1 cellular context compared by ENCODE assay signal in genomic region chr9:22008662-22009562, GRCh38.
TF ChIP-seq lines count a peak whose summit lies in the region.

Gene CDKN2B (minus strand): TSS chr9:22009305. CDS start chr9:22008953, 352 bp downstream.

TF ChIP-seq in GM12878, 131 proteins besides CTCF, POLR2A, EP300 and RAD21 (continued from another document and continues in another):
- TF ChIP-seq, protein P1, sequence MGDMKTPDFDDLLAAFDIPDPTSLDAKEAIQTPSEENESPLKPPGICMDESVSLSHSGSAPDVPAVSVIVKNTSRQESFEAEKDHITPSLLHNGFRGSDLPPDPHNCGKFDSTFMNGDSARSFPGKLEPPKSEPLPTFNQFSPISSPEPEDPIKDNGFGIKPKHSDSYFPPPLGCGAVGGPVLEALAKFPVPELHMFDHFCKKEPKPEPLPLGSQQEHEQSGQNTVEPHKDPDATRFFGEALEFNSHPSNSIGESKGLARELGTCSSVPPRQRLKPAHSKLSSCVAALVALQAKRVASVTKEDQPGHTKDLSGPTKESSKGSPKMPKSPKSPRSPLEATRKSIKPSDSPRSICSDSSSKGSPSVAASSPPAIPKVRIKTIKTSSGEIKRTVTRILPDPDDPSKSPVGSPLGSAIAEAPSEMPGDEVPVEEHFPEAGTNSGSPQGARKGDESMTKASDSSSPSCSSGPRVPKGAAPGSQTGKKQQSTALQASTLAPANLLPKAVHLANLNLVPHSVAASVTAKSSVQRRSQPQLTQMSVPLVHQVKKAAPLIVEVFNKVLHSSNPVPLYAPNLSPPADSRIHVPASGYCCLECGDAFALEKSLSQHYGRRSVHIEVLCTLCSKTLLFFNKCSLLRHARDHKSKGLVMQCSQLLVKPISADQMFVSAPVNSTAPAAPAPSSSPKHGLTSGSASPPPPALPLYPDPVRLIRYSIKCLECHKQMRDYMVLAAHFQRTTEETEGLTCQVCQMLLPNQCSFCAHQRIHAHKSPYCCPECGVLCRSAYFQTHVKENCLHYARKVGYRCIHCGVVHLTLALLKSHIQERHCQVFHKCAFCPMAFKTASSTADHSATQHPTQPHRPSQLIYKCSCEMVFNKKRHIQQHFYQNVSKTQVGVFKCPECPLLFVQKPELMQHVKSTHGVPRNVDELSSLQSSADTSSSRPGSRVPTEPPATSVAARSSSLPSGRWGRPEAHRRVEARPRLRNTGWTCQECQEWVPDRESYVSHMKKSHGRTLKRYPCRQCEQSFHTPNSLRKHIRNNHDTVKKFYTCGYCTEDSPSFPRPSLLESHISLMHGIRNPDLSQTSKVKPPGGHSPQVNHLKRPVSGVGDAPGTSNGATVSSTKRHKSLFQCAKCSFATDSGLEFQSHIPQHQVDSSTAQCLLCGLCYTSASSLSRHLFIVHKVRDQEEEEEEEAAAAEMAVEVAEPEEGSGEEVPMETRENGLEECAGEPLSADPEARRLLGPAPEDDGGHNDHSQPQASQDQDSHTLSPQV (IDR thresholded peaks at IDR 0.05): no peak
- TF ChIP-seq, protein P2, sequence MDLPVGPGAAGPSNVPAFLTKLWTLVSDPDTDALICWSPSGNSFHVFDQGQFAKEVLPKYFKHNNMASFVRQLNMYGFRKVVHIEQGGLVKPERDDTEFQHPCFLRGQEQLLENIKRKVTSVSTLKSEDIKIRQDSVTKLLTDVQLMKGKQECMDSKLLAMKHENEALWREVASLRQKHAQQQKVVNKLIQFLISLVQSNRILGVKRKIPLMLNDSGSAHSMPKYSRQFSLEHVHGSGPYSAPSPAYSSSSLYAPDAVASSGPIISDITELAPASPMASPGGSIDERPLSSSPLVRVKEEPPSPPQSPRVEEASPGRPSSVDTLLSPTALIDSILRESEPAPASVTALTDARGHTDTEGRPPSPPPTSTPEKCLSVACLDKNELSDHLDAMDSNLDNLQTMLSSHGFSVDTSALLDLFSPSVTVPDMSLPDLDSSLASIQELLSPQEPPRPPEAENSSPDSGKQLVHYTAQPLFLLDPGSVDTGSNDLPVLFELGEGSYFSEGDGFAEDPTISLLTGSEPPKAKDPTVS (IDR thresholded peaks at IDR 0.05; ENCODE audit: low read depth, low read length): no peak
- TF ChIP-seq RAD51 (IDR thresholded peaks at IDR 0.05): no peak
- no peak for TF ChIP-seq ZNF687 (IDR thresholded peaks at IDR 0.05)
- no peak for TF ChIP-seq ASH2L (IDR thresholded peaks at IDR 0.05; ENCODE audit: borderline replicate concordance, low read depth)
- TF ChIP-seq, protein P3, sequence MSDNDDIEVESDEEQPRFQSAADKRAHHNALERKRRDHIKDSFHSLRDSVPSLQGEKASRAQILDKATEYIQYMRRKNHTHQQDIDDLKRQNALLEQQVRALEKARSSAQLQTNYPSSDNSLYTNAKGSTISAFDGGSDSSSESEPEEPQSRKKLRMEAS (IDR thresholded peaks at IDR 0.05; ENCODE audit: low read depth, low read length): no peak
- TF ChIP-seq POLR2AphosphoS5 (IDR thresholded peaks at IDR 0.05; ENCODE audit: low read length): peak; percentile 52; the same call in 1 of the 2 replicates
- no peak for TF ChIP-seq BACH1 (IDR thresholded peaks at IDR 0.05; ENCODE audit: borderline replicate concordance)
- TF ChIP-seq TCF3 (IDR thresholded peaks at IDR 0.05; ENCODE audit: borderline replicate concordance, insufficient read depth, low read depth, low read length): no peak
- no peak for TF ChIP-seq NFYA (IDR thresholded peaks at IDR 0.05; ENCODE audit: borderline replicate concordance, low read depth, low read length)
- TF ChIP-seq MLLT1 (IDR thresholded peaks at IDR 0.05): 0 out of 2 replicates have a peak, but pooled peaks have one; percentile 14
- no peak for TF ChIP-seq ZBED1 (IDR thresholded peaks at IDR 0.05; ENCODE audit: borderline replicate concordance)
- TF ChIP-seq FOXM1 (IDR thresholded peaks at IDR 0.05; ENCODE audit: low read depth, low read length): no peak; the same call in 1 of the 2 replicates
- TF ChIP-seq CEBPB (IDR thresholded peaks at IDR 0.05; ENCODE audit: borderline replicate concordance in 1 of 2, low read depth in 2 of 2, low read length in 2 of 2): no peak
- no peak for TF ChIP-seq TAF1 (IDR thresholded peaks at IDR 0.05; ENCODE audit: borderline replicate concordance, low read depth, low read length)
- 0 out of 4 replicates have a peak, but pooled peaks have one; percentile 39 to 50 for TF ChIP-seq IKZF2 (IDR thresholded peaks at IDR 0.05)
- peak; percentile 54; the same call in 1 of the 2 replicates for TF ChIP-seq TCF12 (IDR thresholded peaks at IDR 0.05; ENCODE audit: low read depth, low read length)
- TF ChIP-seq, protein P4, sequence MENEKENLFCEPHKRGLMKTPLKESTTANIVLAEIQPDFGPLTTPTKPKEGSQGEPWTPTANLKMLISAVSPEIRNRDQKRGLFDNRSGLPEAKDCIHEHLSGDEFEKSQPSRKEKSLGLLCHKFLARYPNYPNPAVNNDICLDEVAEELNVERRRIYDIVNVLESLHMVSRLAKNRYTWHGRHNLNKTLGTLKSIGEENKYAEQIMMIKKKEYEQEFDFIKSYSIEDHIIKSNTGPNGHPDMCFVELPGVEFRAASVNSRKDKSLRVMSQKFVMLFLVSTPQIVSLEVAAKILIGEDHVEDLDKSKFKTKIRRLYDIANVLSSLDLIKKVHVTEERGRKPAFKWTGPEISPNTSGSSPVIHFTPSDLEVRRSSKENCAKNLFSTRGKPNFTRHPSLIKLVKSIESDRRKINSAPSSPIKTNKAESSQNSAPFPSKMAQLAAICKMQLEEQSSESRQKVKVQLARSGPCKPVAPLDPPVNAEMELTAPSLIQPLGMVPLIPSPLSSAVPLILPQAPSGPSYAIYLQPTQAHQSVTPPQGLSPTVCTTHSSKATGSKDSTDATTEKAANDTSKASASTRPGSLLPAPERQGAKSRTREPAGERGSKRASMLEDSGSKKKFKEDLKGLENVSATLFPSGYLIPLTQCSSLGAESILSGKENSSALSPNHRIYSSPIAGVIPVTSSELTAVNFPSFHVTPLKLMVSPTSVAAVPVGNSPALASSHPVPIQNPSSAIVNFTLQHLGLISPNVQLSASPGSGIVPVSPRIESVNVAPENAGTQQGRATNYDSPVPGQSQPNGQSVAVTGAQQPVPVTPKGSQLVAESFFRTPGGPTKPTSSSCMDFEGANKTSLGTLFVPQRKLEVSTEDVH (IDR thresholded peaks at IDR 0.05; ENCODE audit: low read depth, partially characterized antibody): no peak
- TF ChIP-seq LARP7 (IDR thresholded peaks at IDR 0.05): no peak
- TF ChIP-seq ZSCAN29 (IDR thresholded peaks at IDR 0.05): no peak
- TF ChIP-seq REST (IDR thresholded peaks at IDR 0.05; ENCODE audit: low read depth, low read length): no peak
- no peak for TF ChIP-seq PAX5 (IDR thresholded peaks at IDR 0.05; ENCODE audit: borderline replicate concordance, low read depth, low read length)
- TF ChIP-seq PKNOX1 (IDR thresholded peaks at IDR 0.05): no peak; the same call in 1 of the 2 replicates
- no peak for TF ChIP-seq MYB (IDR thresholded peaks at IDR 0.05; ENCODE audit: borderline replicate concordance, low read depth, low read length)
- TF ChIP-seq NR2C1 (IDR thresholded peaks at IDR 0.05): no peak
- TF ChIP-seq NKRF (conservative IDR thresholded peaks at IDR 0.05): peak; percentile 41
- no peak for TF ChIP-seq SMAD5 (IDR thresholded peaks at IDR 0.05; ENCODE audit: low read depth)
- TF ChIP-seq MXI1 (IDR thresholded peaks at IDR 0.05; ENCODE audit: low read depth, low read length): no peak
- TF ChIP-seq BCL3 (IDR thresholded peaks at IDR 0.05; ENCODE audit: borderline replicate concordance, insufficient read depth, low read depth, low read length, poor library complexity, severe bottlenecking): no peak
- no peak for TF ChIP-seq FOXK2 (IDR thresholded peaks at IDR 0.05)
